1 cellular context compared by ENCODE assay signal in genomic region chr3:4997946-4998345, GRCh38.
TF ChIP-seq lines count a peak whose summit lies in the region.

No MANE protein-coding gene starts in this region.

TF ChIP-seq in K562, 482 proteins besides CTCF, POLR2A, EP300 and RAD21:
- TF ChIP-seq ZNF830 (CRISPR knock-in tag; IDR thresholded peaks at IDR 0.05): 0 out of 2 replicates have a peak, but pooled peaks have one; percentile 39
- TF ChIP-seq ZBED1 (IDR thresholded peaks at IDR 0.05): no peak
